In the genomic region with DNA sequence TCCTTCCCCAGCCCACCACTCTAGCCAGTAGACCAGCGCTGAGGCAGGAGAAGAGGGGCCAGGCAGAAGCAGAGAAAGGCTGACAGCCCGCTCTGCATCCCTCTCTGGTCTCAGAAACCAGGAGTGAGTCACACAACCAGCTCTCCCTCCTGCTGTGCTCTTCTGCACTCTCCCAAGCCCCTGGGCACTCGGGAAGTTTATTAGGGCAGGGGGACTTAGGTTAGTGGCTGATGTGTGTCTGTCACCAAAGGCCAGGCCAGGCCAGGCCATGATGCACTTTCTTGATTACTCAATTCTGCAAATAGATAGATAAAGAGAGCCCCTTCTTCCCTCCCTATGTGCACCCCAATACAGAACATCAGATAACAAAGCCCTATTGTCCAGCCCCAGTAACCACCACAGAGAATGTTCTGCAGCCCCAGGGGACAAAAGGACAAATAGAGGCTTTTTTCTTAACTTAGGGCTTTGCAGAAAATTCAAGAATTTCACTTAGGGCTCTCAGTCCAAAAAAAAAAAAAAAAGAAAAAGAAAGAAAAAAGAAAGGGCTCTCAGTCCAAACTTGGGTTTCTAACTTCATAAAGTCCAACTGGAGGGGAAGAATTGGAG, we compare ENCODE assay signal across 17 cellular contexts. TPM values are rescaled to one million over a fixed set of nuclear protein-coding genes. Genes with fewer than 3 reads are reported as not detected.
A peak's percentile ranks its signal among the peaks of the same experiment; 100 is the strongest.
DNase-seq lines count a peak whose midpoint lies in the region; TF ChIP-seq lines count a peak whose summit lies in the region.
"Had no signal": no experiment of that assay in that cellular context is flagged by ENCODE, and none has a peak within 500 bp of the region (broad histone marks: within the 10 kb centered on the region; RNA-seq: fewer than 3 reads in every experiment).

No MANE protein-coding gene starts in this region.

- whole genome bisulfite sequencing in smooth muscle cell (ENCODE audit: low lambda C conversion rate) = 66% methylated on average over 3 of the region's 3 CpGs

- H3K9ac ChIP-seq in neural progenitor cell = no peak overlapping the region
- H3K9ac ChIP-seq in smooth muscle cell (ENCODE audit: low read depth) = no peak overlapping the region

- H3K27me3 ChIP-seq in neural progenitor cell = no peaks in the 10 kb centered on the region
- peaks cover 23% of the 10 kb centered on the region for H3K27me3 ChIP-seq in smooth muscle cell (ENCODE audit: low read depth)

- H3K36me3 ChIP-seq in neural progenitor cell (no peaks in the 10 kb centered on the region), smooth muscle cell (ENCODE audit: low read depth) (no peaks in the 10 kb centered on the region)
- H3K36me3 ChIP-seq: HAP-1 had no signal

- H3K4me2 ChIP-seq in neural progenitor cell = peak overlapping the region; percentile 35
- no peak overlapping the region for H3K4me2 ChIP-seq in smooth muscle cell
- H3K4me2 ChIP-seq: A549 had no signal

- TF ChIP-seq CTCF in neural progenitor cell (IDR thresholded peaks at IDR 0.05) = no peak
- no peak for TF ChIP-seq CTCF in smooth muscle cell (IDR thresholded peaks at IDR 0.05; ENCODE audit: borderline replicate concordance, insufficient read depth, poor library complexity, severe bottlenecking)

- H2AFZ ChIP-seq in neural progenitor cell (replicated peaks) (no peak overlapping the region), smooth muscle cell (ENCODE audit: low read depth) (no peak overlapping the region)

- H3K9me3 Mint-ChIP-seq in neural progenitor cell = peaks cover 5% of the 10 kb centered on the region
- H3K9me3 Mint-ChIP-seq: activated T-helper 17 cell treated with anti-CD3 and anti-CD28 coated beads, Interleukin-2, amount 50 U/mL, for 72 hours; IgD-negative memory B cell had no signal

- no peaks in the 10 kb centered on the region for H3K9me3 ChIP-seq in neural progenitor cell (ENCODE audit: low read depth)
- no peaks in the 10 kb centered on the region for H3K9me3 ChIP-seq in smooth muscle cell (replicated peaks; ENCODE audit: low read depth)
- H3K9me3 ChIP-seq: A549, esophagus squamous epithelium, HAP-1 had no signal

- no peaks in the 10 kb centered on the region for H3K79me2 ChIP-seq in neural progenitor cell (ENCODE audit: low read depth)
- no peaks in the 10 kb centered on the region for H3K79me2 ChIP-seq in smooth muscle cell (ENCODE audit: low read depth)

- DNase-seq in C1 segment of cervical spinal cord (lab: John Stamatoyannopoulos, UW) = peak in 8 of 14 donors; percentile 49 to 76 (median 58)
- peak; percentile 26 for DNase-seq in RPMI7951 (ENCODE audit: low read depth)
- peak; percentile 79 for DNase-seq in epidermal melanocyte (ENCODE audit: insufficient read length, low spot score)
- no peak for DNase-seq in neural progenitor cell (ENCODE audit: low spot score)
- DNase-seq in UCSD-AML1 (lab: John Stamatoyannopoulos, UW; ENCODE audit: unreplicated experiment) = no peak
- no peak for DNase-seq in AML-193 (lab: John Stamatoyannopoulos, UW)
- DNase-seq in DMS114 treated with DMSO at 0.1 percent for 48 hours (lab: John Stamatoyannopoulos, UW; ENCODE audit: unreplicated experiment) = no peak
- no peak for DNase-seq in smooth muscle cell (lab: John Stamatoyannopoulos, UW; ENCODE audit: unreplicated experiment)
- DNase-seq: effector CD4-positive, alpha-beta T cell; esophagus squamous epithelium had no signal

- peaks cover 2% of the 10 kb centered on the region for H3K36me3 Mint-ChIP-seq in neural progenitor cell
- H3K36me3 Mint-ChIP-seq: IgD-negative memory B cell had no signal

- peaks cover 55% of the 10 kb centered on the region for H3K4me1 Mint-ChIP-seq in neural progenitor cell
- H3K4me1 Mint-ChIP-seq: activated T-helper 17 cell treated with anti-CD3 and anti-CD28 coated beads, Interleukin-2, amount 50 U/mL, for 72 hours had no signal

- H3K27ac ChIP-seq in neural progenitor cell (no peak overlapping the region), smooth muscle cell (ENCODE audit: low read depth) (no peak overlapping the region)
- H3K27ac ChIP-seq: A549, C4-2B had no signal

- no peak overlapping the region for H3K4me3 ChIP-seq in neural progenitor cell
- no peak overlapping the region for H3K4me3 ChIP-seq in smooth muscle cell
- H3K4me3 ChIP-seq: A549, esophagus squamous epithelium, HAP-1 had no signal

- H4K20me1 ChIP-seq in neural progenitor cell (ENCODE audit: low read depth) (peaks cover 3% of the 10 kb centered on the region), smooth muscle cell (ENCODE audit: low read depth) (no peaks in the 10 kb centered on the region)

- no peak overlapping the region for H3K27ac Mint-ChIP-seq in neural progenitor cell
- H3K27ac Mint-ChIP-seq: activated CD4-positive, alpha-beta T cell treated with anti-CD3 and anti-CD28 coated beads for 36 hours; activated T-helper 17 cell treated with anti-CD3 and anti-CD28 coated beads, Interleukin-2, amount 50 U/mL, for 72 hours had no signal

- peaks cover 49% of the 10 kb centered on the region for H3F3A ChIP-seq in neural progenitor cell (ENCODE audit: low read depth)
- H3F3A ChIP-seq in smooth muscle cell (ENCODE audit: low read depth) = no peaks in the 10 kb centered on the region

- peaks cover 62% of the 10 kb centered on the region for H3K4me1 ChIP-seq in neural progenitor cell
- peaks cover 34% of the 10 kb centered on the region for H3K4me1 ChIP-seq in smooth muscle cell (ENCODE audit: low read depth)
- H3K4me1 ChIP-seq: A549, esophagus squamous epithelium had no signal

- no peak overlapping the region for H3K4me3 Mint-ChIP-seq in neural progenitor cell
- H3K4me3 Mint-ChIP-seq: activated CD4-positive, alpha-beta T cell treated with anti-CD3 and anti-CD28 coated beads for 36 hours; activated T-helper 17 cell treated with anti-CD3 and anti-CD28 coated beads, Interleukin-2, amount 50 U/mL, for 72 hours; IgD-negative memory B cell had no signal

- H3K27me3 Mint-ChIP-seq in neural progenitor cell (ENCODE audit: insufficient read depth, low read depth) = peaks cover 6% of the 10 kb centered on the region

RNA-seq across cellular contexts. Expression of gene CNTN2, which starts 52.9 kb away (rescaled TPM):
- not detected in 2 replicates for total RNA-seq in RPMI7951 (2014; rRNA removed; shearing (Covaris generic))
- total RNA-seq in neural progenitor cell (ENCODE audit: low replicate concordance) (8.4 and 12.8 TPM in 2 replicates), smooth muscle cell (not detected in 2 replicates)
- polyA plus RNA-seq in smooth muscle cell = 0.53 TPM in 1 of 2 replicates, not detected in the other
- total RNA-seq: activated CD4-positive, alpha-beta T cell treated with anti-CD3 and anti-CD28 coated beads for 36 hours; activated T-helper 17 cell treated with anti-CD3 and anti-CD28 coated beads, Interleukin-2, amount 50 U/mL, for 72 hours; lung microvascular endothelial cell had no signal
- polyA plus RNA-seq: A549, IgD-negative memory B cell had no signal

Comparison
In these comparisons a context has a peak if more than half of its experiments do, and no peak if none do; other contexts are left out.
1. DNase-seq: peak in C1 segment of cervical spinal cord (8 of 14), RPMI7951 (single experiment) and epidermal melanocyte (single experiment); none in neural progenitor cell (single experiment), UCSD-AML1 (single experiment), AML-193 (0 of 2), DMS114 treated with DMSO at 0.1 percent for 48 hours (single experiment) and smooth muscle cell (single experiment).